Comparison of ENCODE assay signal across 27 cellular contexts in genomic region chr2:39673018-39673417, GRCh38.
"Had no signal": no experiment of that assay in that cellular context is flagged by ENCODE, and none has a peak within 500 bp of the region (broad histone marks: within the 10 kb centered on the region; RNA-seq: fewer than 3 reads in every experiment).

No MANE protein-coding gene starts in this region.

- H3K4me1 Mint-ChIP-seq: stimulated activated effector memory CD8-positive, alpha-beta T cell treated with anti-CD3 and anti-CD28 coated beads, Interleukin-12 subunit alpha, Interleukin-12 subunit beta, amount 100 ng/mL, for 72 hours; stimulated activated memory B cell treated with anti-CD40 and anti-IgM and Interleukin-4, amounts not matched to agents 10 μg/mL and 1 μg/mL and 100 μg/mL, for 72 hours; stimulated activated naive B cell treated with anti-CD40 and anti-IgM and Interleukin-4, amounts not matched to agents 10 μg/mL and 1 μg/mL and 100 μg/mL, for 72 hours; stimulated activated naive CD8-positive, alpha-beta T cell treated with anti-CD3 and anti-CD28 coated beads, Interleukin-15, amount 100 ng/mL, for 72 hours had no signal

- H3K4me3 ChIP-seq: stomach, suprapubic skin, testis, thoracic aorta, thyroid gland, tibial artery, tibial nerve, transverse colon, upper lobe of left lung, upper lobe of right lung, uterus, vagina had no signal

- H3K4me3 Mint-ChIP-seq: stimulated activated effector memory CD8-positive, alpha-beta T cell treated with anti-CD3 and anti-CD28 coated beads, Interleukin-12 subunit alpha, Interleukin-12 subunit beta, amount 100 ng/mL, for 72 hours; stimulated activated memory B cell treated with anti-CD40 and anti-IgM and Interleukin-4, amounts not matched to agents 10 μg/mL and 1 μg/mL and 100 μg/mL, for 72 hours; stimulated activated naive B cell treated with anti-CD40 and anti-IgM and Interleukin-4, amounts not matched to agents 10 μg/mL and 1 μg/mL and 100 μg/mL, for 72 hours; stimulated activated naive CD8-positive, alpha-beta T cell treated with anti-CD3 and anti-CD28 coated beads, Interleukin-15, amount 100 ng/mL, for 72 hours; stimulated activated naive CD8-positive, alpha-beta T cell treated with anti-CD3 and anti-CD28 coated beads, Interleukin-15, Interleukin-2, amounts not matched to agents 100 ng/mL and 50 ng/mL, for 24 hours; type B pancreatic cell had no signal

- DNase-seq: stimulated activated CD4-positive, alpha-beta T cell treated with anti-CD3 and anti-CD28 coated beads, Interleukin-2, amount 100 ng/mL, for 48 hours; stimulated activated CD4-positive, alpha-beta T cell treated with anti-CD3 and anti-CD28 coated beads, Interleukin-4, amount 100 ng/mL, for 1 hour; stimulated activated CD4-positive, alpha-beta T cell treated with anti-CD3 and anti-CD28 coated beads, Interleukin-4, amount 100 ng/mL, for 24 hours; stimulated activated CD4-positive, alpha-beta T cell treated with anti-CD3 and anti-CD28 coated beads, Interleukin-4, amount 100 ng/mL, for 4 hours; stimulated activated CD8-positive, alpha-beta memory T cell treated with anti-CD3 and anti-CD28 coated beads, Interleukin-4, amount 100 ng/mL, for 48 hours; stimulated activated naive B cell treated with anti-CD40 and anti-IgM and Interleukin-4, amounts not matched to agents 10 μg/mL and 1 μg/mL and 100 μg/mL, for 72 hours; stimulated activated naive CD4-positive, alpha-beta T cell; stimulated activated naive CD4-positive, alpha-beta T cell treated with Interleukin-2 at 50 U/mL for 16 hours; stimulated activated naive CD8-positive, alpha-beta T cell treated with anti-CD3 and anti-CD28 coated beads, Interleukin-15, amount 100 ng/mL, for 72 hours; stimulated activated naive CD8-positive, alpha-beta T cell treated with anti-CD3 and anti-CD28 coated beads, Interleukin-15, Interleukin-2, amounts not matched to agents 100 U/mL and 50 U/mL, for 24 hours; stomach; testis; thyroid gland; tibial artery; transverse colon; trophoblast cell; upper lobe of left lung; upper lobe of right lung; uterus had no signal

- H3K27me3 ChIP-seq: testis, thyroid gland, tibial artery, upper lobe of left lung, vagina had no signal

- H3K27ac ChIP-seq: stomach, suprapubic skin, testis, thoracic aorta, thyroid gland, tibial artery, tibial nerve, transverse colon, upper lobe of left lung, upper lobe of right lung, uterus, vagina had no signal

- H3K4me1 ChIP-seq: stomach, suprapubic skin, testis, thyroid gland, tibial nerve, transverse colon, upper lobe of left lung, upper lobe of right lung, uterus, vagina had no signal

- H3K9me3 Mint-ChIP-seq: stimulated activated naive CD8-positive, alpha-beta T cell treated with anti-CD3 and anti-CD28 coated beads, Interleukin-15, amount 100 ng/mL, for 72 hours had no signal

- H3K27ac Mint-ChIP-seq: stimulated activated effector memory CD8-positive, alpha-beta T cell treated with anti-CD3 and anti-CD28 coated beads, Interleukin-12 subunit alpha, Interleukin-12 subunit beta, amount 100 ng/mL, for 72 hours; stimulated activated memory B cell treated with anti-CD40 and anti-IgM and Interleukin-4, amounts not matched to agents 10 μg/mL and 1 μg/mL and 100 μg/mL, for 72 hours; stimulated activated naive B cell treated with anti-CD40 and anti-IgM and Interleukin-4, amounts not matched to agents 10 μg/mL and 1 μg/mL and 100 μg/mL, for 72 hours; stimulated activated naive CD8-positive, alpha-beta T cell treated with anti-CD3 and anti-CD28 coated beads, Interleukin-15, Interleukin-2, amounts not matched to agents 100 ng/mL and 50 ng/mL, for 24 hours; type B pancreatic cell had no signal

- H3K36me3 Mint-ChIP-seq: stimulated activated effector memory CD8-positive, alpha-beta T cell treated with anti-CD3 and anti-CD28 coated beads, Interleukin-12 subunit alpha, Interleukin-12 subunit beta, amount 100 ng/mL, for 72 hours; stimulated activated memory B cell treated with anti-CD40 and anti-IgM and Interleukin-4, amounts not matched to agents 10 μg/mL and 1 μg/mL and 100 μg/mL, for 72 hours had no signal

- H3K36me3 ChIP-seq: stomach, suprapubic skin, thoracic aorta, thyroid gland, tibial artery, tibial nerve, transverse colon, upper lobe of left lung, upper lobe of right lung, uterus, vagina had no signal

- H3K9me3 ChIP-seq: stomach, suprapubic skin, testis, thoracic aorta, thyroid gland, transverse colon, upper lobe of left lung, upper lobe of right lung, uterus, vagina had no signal

- ATAC-seq: stimulated activated effector memory CD8-positive, alpha-beta T cell treated with anti-CD3 and anti-CD28 coated beads, Interleukin-12 subunit alpha, Interleukin-12 subunit beta, amount 100 ng/mL, for 72 hours; stimulated activated memory B cell treated with anti-CD40 and anti-IgM and Interleukin-4, amounts not matched to agents 10 μg/mL and 1 μg/mL and 100 μg/mL, for 72 hours; stimulated activated naive B cell treated with anti-CD40 and anti-IgM and Interleukin-4, amounts not matched to agents 10 μg/mL and 1 μg/mL and 100 μg/mL, for 72 hours; stimulated activated naive CD8-positive, alpha-beta T cell treated with anti-CD3 and anti-CD28 coated beads, Interleukin-15, amount 100 ng/mL, for 72 hours; stimulated activated naive CD8-positive, alpha-beta T cell treated with anti-CD3 and anti-CD28 coated beads, Interleukin-15, Interleukin-2, amounts not matched to agents 100 U/mL and 50 U/mL, for 24 hours; upper lobe of right lung had no signal
